Comparison of ENCODE assay signal across 23 cellular contexts in genomic region chr2:105760191-105760590, GRCh38. TPM values are rescaled to one million over a fixed set of nuclear protein-coding genes. Genes with fewer than 3 reads are reported as not detected.
DNase-seq lines count a peak whose midpoint lies in the region; ATAC-seq and TF ChIP-seq lines count a peak whose summit lies in the region.
"Had no signal": no experiment of that assay in that cellular context is flagged by ENCODE, and none has a peak within 500 bp of the region (broad histone marks: within the 10 kb centered on the region; RNA-seq: fewer than 3 reads in every experiment).

No MANE protein-coding gene starts in this region.

- no peak for DNase-seq in activated CD4-positive, alpha-beta T cell treated with anti-CD3 and anti-CD28 coated beads, Interleukin-2, amount 10 ng/mL, durations not matched to agents 7 days and 5 days
- DNase-seq in activated CD4-positive, alpha-beta T cell treated with anti-CD3 and anti-CD28 coated beads for 1 hour = no peak
- DNase-seq in Peyer's patch (peak in 2 of 3 donors; percentile 7 to 38), natural killer cell (no peak), GM19240 (ENCODE audit: insufficient read length, low spot score) (no peak), superior temporal gyrus (ENCODE audit: extremely low spot score) (no peak)
- no peak for DNase-seq in activated naive CD8-positive, alpha-beta T cell treated with anti-CD3 and anti-CD28 coated beads for 36 hours
- DNase-seq: activated CD4-positive, CD25-positive, alpha-beta regulatory T cell; colonic mucosa; DND-41; foreskin fibroblast; H7; kidney glomerular epithelial cell; mesenchymal stem cell; NCI-H1417 treated with DMSO at 0.1 percent for 48 hours; NCI-H526 treated with DMSO at 0.1 percent for 48 hours; psoas muscle; SHP77; stimulated activated CD4-positive, alpha-beta T cell treated with anti-CD3 and anti-CD28 coated beads, Interleukin-4, amount 100 ng/mL, for 24 hours; thyroid gland had no signal

- peaks cover 55% of the 10 kb centered on the region for H3K36me3 Mint-ChIP-seq in activated CD4-positive, alpha-beta T cell treated with anti-CD3 and anti-CD28 coated beads, Interleukin-2, amount 10 ng/mL, durations not matched to agents 7 days and 5 days (ENCODE audit: low read depth)
- H3K36me3 Mint-ChIP-seq in activated naive CD8-positive, alpha-beta T cell treated with anti-CD3 and anti-CD28 coated beads for 36 hours = peaks cover 53% of the 10 kb centered on the region
- H3K36me3 Mint-ChIP-seq in natural killer cell = no peaks in the 10 kb centered on the region

- no peak overlapping the region for H3K4me3 Mint-ChIP-seq in activated CD4-positive, alpha-beta T cell treated with anti-CD3 and anti-CD28 coated beads, Interleukin-2, amount 10 ng/mL, durations not matched to agents 7 days and 5 days
- no peak overlapping the region for H3K4me3 Mint-ChIP-seq in activated naive CD8-positive, alpha-beta T cell treated with anti-CD3 and anti-CD28 coated beads for 36 hours
- no peak overlapping the region for H3K4me3 Mint-ChIP-seq in natural killer cell
- H3K4me3 Mint-ChIP-seq: neural crest cell had no signal

- no peaks in the 10 kb centered on the region for H3K9me3 ChIP-seq in Peyer's patch
- H3K9me3 ChIP-seq: colonic mucosa, psoas muscle, thyroid gland had no signal

- ATAC-seq in natural killer cell (no peak), GM18861 (IDR thresholded peaks at IDR 0.05; ENCODE audit: unreplicated experiment) (no peak)
- ATAC-seq: psoas muscle had no signal

- H3K27me3 Mint-ChIP-seq in activated CD4-positive, alpha-beta T cell treated with anti-CD3 and anti-CD28 coated beads, Interleukin-2, amount 10 ng/mL, durations not matched to agents 7 days and 5 days = no peaks in the 10 kb centered on the region
- H3K27me3 Mint-ChIP-seq in activated naive CD8-positive, alpha-beta T cell treated with anti-CD3 and anti-CD28 coated beads for 36 hours = no peaks in the 10 kb centered on the region
- H3K27me3 Mint-ChIP-seq in natural killer cell (ENCODE audit: low read depth in 2 of 2) = no peaks in the 10 kb centered on the region

- no peaks in the 10 kb centered on the region for H3K27me3 ChIP-seq in Peyer's patch
- H3K27me3 ChIP-seq: colonic mucosa, thyroid gland had no signal

- H3K27ac Mint-ChIP-seq in activated CD4-positive, alpha-beta T cell treated with anti-CD3 and anti-CD28 coated beads, Interleukin-2, amount 10 ng/mL, durations not matched to agents 7 days and 5 days = peak overlapping the region; percentile 77
- H3K27ac Mint-ChIP-seq in activated naive CD8-positive, alpha-beta T cell treated with anti-CD3 and anti-CD28 coated beads for 36 hours = peak overlapping the region; percentile 84
- peak overlapping the region; percentile 51 to 78 for H3K27ac Mint-ChIP-seq in natural killer cell

- no peak for TF ChIP-seq POLR2A in Peyer's patch (IDR thresholded peaks at IDR 0.05)

- H3K4me1 ChIP-seq in Peyer's patch = peaks cover 0 to 34% (median 6%) of the 10 kb centered on the region in 4 donors
- H3K4me1 ChIP-seq: colonic mucosa had no signal

- no peaks in the 10 kb centered on the region for H3K36me3 ChIP-seq in Peyer's patch
- H3K36me3 ChIP-seq: colonic mucosa, thyroid gland had no signal

- intact Hi-C loops in natural killer cell (cut with micrococcal nuclease) = no loop called here

- no peak for TF ChIP-seq CTCF in Peyer's patch (IDR thresholded peaks at IDR 0.05)
- TF ChIP-seq CTCF in natural killer cell (IDR thresholded peaks at IDR 0.05) = no peak

- H3K9me3 Mint-ChIP-seq in activated CD4-positive, alpha-beta T cell treated with anti-CD3 and anti-CD28 coated beads, Interleukin-2, amount 10 ng/mL, durations not matched to agents 7 days and 5 days = no peaks in the 10 kb centered on the region
- H3K9me3 Mint-ChIP-seq in activated naive CD8-positive, alpha-beta T cell treated with anti-CD3 and anti-CD28 coated beads for 36 hours = no peaks in the 10 kb centered on the region
- H3K9me3 Mint-ChIP-seq in natural killer cell = no peaks in the 10 kb centered on the region
- H3K9me3 Mint-ChIP-seq: neural crest cell had no signal

- CTCF ChIA-PET in activated CD4-positive, alpha-beta T cell treated with anti-CD3 and anti-CD28 coated beads, Interleukin-2, amount 10 ng/mL, durations not matched to agents 7 days and 5 days (lab: Charles Lee) = interaction anchor here (1.2 kb wide), 1 partner anchor 39 kb away, joined by 3 read pairs; no protein-coding TSS in a partner anchor

- POLR2A ChIA-PET in activated CD4-positive, alpha-beta T cell treated with anti-CD3 and anti-CD28 coated beads, Interleukin-2, amount 10 ng/mL, durations not matched to agents 7 days and 5 days (lab: Charles Lee) = no interaction called here

- H3K4me1 Mint-ChIP-seq in activated CD4-positive, alpha-beta T cell treated with anti-CD3 and anti-CD28 coated beads, Interleukin-2, amount 10 ng/mL, durations not matched to agents 7 days and 5 days = peaks cover 91% of the 10 kb centered on the region
- peaks cover 97% of the 10 kb centered on the region for H3K4me1 Mint-ChIP-seq in activated naive CD8-positive, alpha-beta T cell treated with anti-CD3 and anti-CD28 coated beads for 36 hours
- H3K4me1 Mint-ChIP-seq in natural killer cell = peaks cover 65 to 75% of the 10 kb centered on the region in 2 donors

- no peak overlapping the region for H3K4me3 ChIP-seq in Peyer's patch
- H3K4me3 ChIP-seq: colonic mucosa, psoas muscle, smooth muscle cell, thyroid gland had no signal

- H3K27ac ChIP-seq in Peyer's patch = no peak overlapping the region
- H3K27ac ChIP-seq: colonic mucosa, psoas muscle, thyroid gland had no signal

RNA-seq across cellular contexts. Expression of gene NCK2, which starts 15.5 kb away (rescaled TPM):
- 10 to 100 TPM; 73.3 to 84.1 TPM for total RNA-seq in activated CD4-positive, alpha-beta T cell treated with anti-CD3 and anti-CD28 coated beads, Interleukin-2, amount 10 ng/mL, durations not matched to agents 7 days and 5 days
- total RNA-seq in Peyer's patch (10 to 100 TPM; 58.6 to 94.5 (median 85.8) TPM), natural killer cell (10 to 100 TPM; 34.1 to 50.8 (median 43.0) TPM)
- total RNA-seq in activated naive CD8-positive, alpha-beta T cell treated with anti-CD3 and anti-CD28 coated beads for 36 hours = 10 to 100 TPM; 76.1 to 78.1 TPM

Comparison
In these comparisons a context has a peak if more than half of its experiments do, and no peak if none do; other contexts are left out.
1. DNase-seq: peak in Peyer's patch (2 of 3); none in activated CD4-positive, alpha-beta T cell treated with anti-CD3 and anti-CD28 coated beads, Interleukin-2, amount 10 ng/mL, durations not matched to agents 7 days and 5 days (single experiment), activated CD4-positive, alpha-beta T cell treated with anti-CD3 and anti-CD28 coated beads for 1 hour (single experiment), activated naive CD8-positive, alpha-beta T cell treated with anti-CD3 and anti-CD28 coated beads for 36 hours (single experiment), natural killer cell (single experiment), GM19240 (single experiment) and superior temporal gyrus (single experiment).
2. Peak in every context shown above with its lines, with median percentiles within 50 percentile points of each other: H3K27ac Mint-ChIP-seq.